In the genomic region with DNA sequence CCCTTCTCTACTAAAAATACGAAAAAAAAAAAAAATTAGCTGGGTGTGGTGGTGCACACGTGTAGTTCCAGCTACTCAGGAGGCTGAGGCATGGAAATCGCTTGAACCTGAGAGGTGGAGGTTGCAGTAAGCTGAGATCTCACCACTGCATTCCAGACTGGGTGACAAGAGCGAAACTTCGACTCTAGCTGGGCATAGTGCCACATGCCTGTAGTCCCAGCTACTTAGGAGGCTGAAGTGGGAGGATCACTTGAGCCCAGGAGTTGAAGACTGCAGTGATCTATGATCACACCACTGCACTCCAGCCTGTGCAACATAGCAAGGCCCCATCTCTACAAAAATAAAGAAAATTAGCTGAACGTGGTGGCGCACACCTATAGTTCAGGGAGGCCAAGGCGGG, we compare ENCODE assay signal across 1 cellular context.
TF ChIP-seq lines count a peak whose summit lies in the region.

No MANE protein-coding gene starts in this region.

TF ChIP-seq in K562, 482 proteins besides CTCF, POLR2A, EP300 and RAD21:
- TF ChIP-seq ZKSCAN3 (CRISPR knock-in tag; IDR thresholded peaks at IDR 0.05), result no peak
- no peak for TF ChIP-seq TEAD1 (CRISPR knock-in tag; IDR thresholded peaks at IDR 0.05)
- TF ChIP-seq, protein P1, sequence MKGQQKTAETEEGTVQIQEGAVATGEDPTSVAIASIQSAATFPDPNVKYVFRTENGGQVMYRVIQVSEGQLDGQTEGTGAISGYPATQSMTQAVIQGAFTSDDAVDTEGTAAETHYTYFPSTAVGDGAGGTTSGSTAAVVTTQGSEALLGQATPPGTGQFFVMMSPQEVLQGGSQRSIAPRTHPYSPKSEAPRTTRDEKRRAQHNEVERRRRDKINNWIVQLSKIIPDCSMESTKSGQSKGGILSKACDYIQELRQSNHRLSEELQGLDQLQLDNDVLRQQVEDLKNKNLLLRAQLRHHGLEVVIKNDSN (CRISPR knock-in tag; IDR thresholded peaks at IDR 0.05), result 0 out of 2 replicates have a peak, but pooled peaks have one; percentile 8
- TF ChIP-seq ZNF445 (CRISPR knock-in tag; IDR thresholded peaks at IDR 0.05; ENCODE audit: low read depth), result no peak
